Comparison of ENCODE assay signal across 7 cellular contexts in the genomic region with DNA sequence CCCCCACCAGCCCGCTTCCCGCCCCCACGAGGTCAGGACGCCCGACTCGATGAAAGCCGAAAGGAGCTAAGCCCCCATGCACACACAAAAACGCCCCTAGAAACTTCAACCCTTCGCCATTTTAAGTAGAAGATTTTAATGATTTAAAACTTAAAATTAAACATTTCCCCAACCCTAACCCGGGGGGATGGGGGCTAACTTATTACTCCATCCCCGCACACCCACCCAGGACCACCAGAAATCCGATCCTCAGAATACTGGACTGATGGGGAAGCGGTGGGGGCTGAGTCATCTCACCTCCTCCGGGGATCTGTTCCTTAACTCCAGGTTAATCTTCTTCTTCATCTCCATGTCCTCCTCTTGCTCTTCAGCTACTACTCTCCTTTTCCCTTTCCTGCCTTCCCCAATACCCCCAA. TPM values are rescaled to one million over a fixed set of nuclear protein-coding genes. Genes with fewer than 3 reads are reported as not detected.
DNase-seq lines count a peak whose midpoint lies in the region; ATAC-seq and TF ChIP-seq lines count a peak whose summit lies in the region.

No MANE protein-coding gene starts in this region.

- peak overlapping the region; percentile 69 for H3K4me3 ChIP-seq in MG63
- H3K4me3 ChIP-seq in mammary epithelial cell (replicated peaks in 1 of 3; ENCODE audit: insufficient read depth in 1 of 3, low read depth in 2 of 3, low read length in 3 of 3): peak overlapping the region; percentile 70 to 96 (median 89)
- H3K4me3 ChIP-seq in right lobe of liver: peak overlapping the region; percentile 76 to 86 (median 80)
- peak overlapping the region; percentile 90 to 94 for H3K4me3 ChIP-seq in aorta (ENCODE audit: low read length in 2 of 2)

- ATAC-seq in right lobe of liver (peak; percentile 1 to 8 (median 6)), aorta (ENCODE audit: low FRiP score) (peak; percentile 5), GM21529 (IDR thresholded peaks at IDR 0.05; ENCODE audit: unreplicated experiment) (no peak)

- TF ChIP-seq CTCF in mammary epithelial cell (conservative IDR thresholded peaks at IDR 0.05 in 1 of 2, IDR thresholded peaks at IDR 0.05 in 1 of 2; ENCODE audit: extremely low read depth in 1 of 2, insufficient read depth in 1 of 2, low read depth in 1 of 2, low read length in 2 of 2): no peak
- TF ChIP-seq CTCF in right lobe of liver (IDR thresholded peaks at IDR 0.05): no peak

- dilution Hi-C loops in mammary epithelial cell (cut with HindIII; ENCODE audit: low sequenced_read_pairs): no loop called here

- H3K36me3 ChIP-seq in MG63 (peaks cover 12% of the 10 kb centered on the region), mammary epithelial cell (ENCODE audit: insufficient read depth, low read length) (no peaks in the 10 kb centered on the region), right lobe of liver (peaks cover 0 to 4% (median 0%) of the 10 kb centered on the region in 4 donors), aorta (ENCODE audit: control insufficient read depth in 1 of 2, insufficient read depth in 2 of 2, low read length in 1 of 2) (no peaks in the 10 kb centered on the region)

- TF ChIP-seq POLR2A in right lobe of liver (IDR thresholded peaks at IDR 0.05): no peak

- WGBS in mammary epithelial cell (ENCODE audit: low coverage, missing lambda C conversion rate): 2% methylated on average over 6 of the region's 14 CpGs
- WGBS in right lobe of liver (ENCODE audit: insufficient coverage, low coverage, low lambda C conversion rate, missing lambda C conversion rate): 0% methylated on average over 7 of the region's 14 CpGs
- 0 to 1% methylated on average over 14 of the region's 14 CpGs for WGBS in aorta, 2 donors

- intact Hi-C loops in mammary epithelial cell (cut with micrococcal nuclease) (no loop called here), right lobe of liver (cut with DNase I) (no loop called here), aorta (cut with DNase I) (no loop called here)

- peak overlapping the region; percentile 96 for H3K9ac ChIP-seq in mammary epithelial cell (ENCODE audit: insufficient read depth, low read length)

- H3K9me3 ChIP-seq in MG63 (no peaks in the 10 kb centered on the region), mammary epithelial cell (replicated peaks; ENCODE audit: insufficient read depth, low read length) (no peaks in the 10 kb centered on the region), right lobe of liver (no peaks in the 10 kb centered on the region), aorta (ENCODE audit: control insufficient read depth, low read length) (no peaks in the 10 kb centered on the region)

- peaks cover 52% of the 10 kb centered on the region for H3K79me2 ChIP-seq in mammary epithelial cell (ENCODE audit: insufficient read depth, low read length)

- H3K27me3 ChIP-seq in MG63: no peaks in the 10 kb centered on the region
- H3K27me3 ChIP-seq in mammary epithelial cell (ENCODE audit: insufficient read depth, low read length): no peaks in the 10 kb centered on the region
- no peaks in the 10 kb centered on the region for H3K27me3 ChIP-seq in right lobe of liver
- H3K27me3 ChIP-seq in aorta (ENCODE audit: control insufficient read depth in 1 of 2, insufficient read depth in 2 of 2, low read length in 1 of 2): no peaks in the 10 kb centered on the region

- H3K4me2 ChIP-seq in mammary epithelial cell (ENCODE audit: insufficient read depth, low read depth, low read length): peak overlapping the region; percentile 69

- DNase-seq in GM03348 (ENCODE audit: low spot score) (peak; percentile 49), MG63 (peak; percentile 31), mammary epithelial cell (no peak), right lobe of liver (peak in 1 of 3 donors; percentile 53), aorta (peak in 1 of 2 donors; percentile 52), NCI-H2029 (lab: John Stamatoyannopoulos, UW) (no peak)

- H3K27ac ChIP-seq in mammary epithelial cell (ENCODE audit: insufficient read depth, low read depth, low read length): peak overlapping the region; percentile 94
- H3K27ac ChIP-seq in right lobe of liver: peak overlapping the region; percentile 97 to 98 (median 97)
- peak overlapping the region; percentile 77 to 93 for H3K27ac ChIP-seq in aorta (ENCODE audit: low read depth in 1 of 2, low read length in 2 of 2)

- peak overlapping the region; percentile 70 for H2AFZ ChIP-seq in mammary epithelial cell (ENCODE audit: low read depth, low read length)

- BruUV-seq in mammary epithelial cell (replicated peaks; lab: Mats Ljungman, UMichigan): no TSS peak

- H3K4me1 ChIP-seq in mammary epithelial cell (ENCODE audit: insufficient read depth, low read length): peaks cover 10% of the 10 kb centered on the region
- H3K4me1 ChIP-seq in right lobe of liver: peaks cover 0 to 11% (median 0%) of the 10 kb centered on the region in 4 donors
- H3K4me1 ChIP-seq in aorta (ENCODE audit: control insufficient read depth in 1 of 2, insufficient read depth in 2 of 2, low read length in 2 of 2): no peaks in the 10 kb centered on the region

- H4K20me1 ChIP-seq in mammary epithelial cell (ENCODE audit: insufficient read depth, low read length): no peaks in the 10 kb centered on the region

- CTCF ChIA-PET in mammary epithelial cell (lab: Charles Lee; ENCODE audit: low non-redundant PET): interaction anchor here (0.5 kb wide), 1 partner anchor 110 kb away, joined by 3 read pairs; no protein-coding TSS in a partner anchor

- in situ Hi-C loops in mammary epithelial cell (cut with MboI; ENCODE audit: low sequenced_read_pairs in 2 of 2): no loop called here

RNA-seq across cellular contexts. Expression of gene ANP32E, which starts 0.5 kb away (rescaled TPM):
- total RNA-seq in MG63 (2014; rRNA removed; shearing (Covaris generic); ENCODE audit: low replicate concordance): 17.0 and 38.7 TPM in 2 replicates
- total RNA-seq in mammary epithelial cell: 10 to 100 TPM; 10.3 to 37.0 TPM
- 9.7 TPM for polyA plus RNA-seq in mammary epithelial cell
- polyA minus RNA-seq in mammary epithelial cell: 18.1 TPM
- total RNA-seq in right lobe of liver: 10 to 100 TPM in 3 of 6 experiments, 1 to 10 TPM in 3; 9.3 to 16.3 (median 11.0) TPM
- total RNA-seq in aorta: 10 to 100 TPM; 32.9 to 37.1 TPM
- polyA plus RNA-seq in aorta: 10 to 100 TPM; 24.6 to 44.8 TPM

RNA-seq across cellular contexts. Expression of gene CA14, which starts 22.1 kb away (rescaled TPM):
- total RNA-seq in MG63 (2014; rRNA removed; shearing (Covaris generic); ENCODE audit: low replicate concordance): not detected in 2 replicates
- total RNA-seq in mammary epithelial cell (not detected), right lobe of liver (1 to 10 TPM in 2 of 6 experiments, under 1 TPM in 3, not detected in 1; 0.20 to 4.8 (median 0.56) TPM), aorta (not detected)
- polyA plus RNA-seq in mammary epithelial cell (0.28 TPM), aorta (not detected)
- polyA minus RNA-seq in mammary epithelial cell: not detected

RNA-seq across cellular contexts. Expression of gene APH1A, which starts 33.4 kb away (rescaled TPM):
- total RNA-seq in MG63 (2014; rRNA removed; shearing (Covaris generic); ENCODE audit: low replicate concordance): 136 and 156 TPM in 2 replicates
- total RNA-seq in mammary epithelial cell: 100 to 1,000 TPM; 113 to 119 TPM
- polyA plus RNA-seq in mammary epithelial cell: 131 TPM
- 141 TPM for polyA minus RNA-seq in mammary epithelial cell
- 10 to 100 TPM; 61.2 to 92.0 (median 81.1) TPM for total RNA-seq in right lobe of liver
- 10 to 100 TPM; 69.9 to 82.9 TPM for total RNA-seq in aorta
- 10 to 100 TPM; 67.8 to 75.8 TPM for polyA plus RNA-seq in aorta

RNA-seq across cellular contexts. Expression of gene C1orf54, which starts 37.1 kb away (rescaled TPM):
- 2.5 TPM in 1 of 2 replicates, not detected in the other for total RNA-seq in MG63 (2014; rRNA removed; shearing (Covaris generic); ENCODE audit: low replicate concordance)
- total RNA-seq in mammary epithelial cell: 1 to 10 TPM; 1.3 to 2.3 TPM
- polyA plus RNA-seq in mammary epithelial cell: 0.76 TPM
- not detected for polyA minus RNA-seq in mammary epithelial cell
- 1 to 10 TPM in 5 of 6 experiments, not detected in 1; 1.7 to 5.7 (median 3.8) TPM for total RNA-seq in right lobe of liver
- 10 to 100 TPM; 33.0 to 34.9 TPM for total RNA-seq in aorta
- polyA plus RNA-seq in aorta: 100 to 1,000 TPM; 102 to 278 TPM

RNA-seq across cellular contexts. Expression of gene CIART, which starts 46.9 kb away (rescaled TPM):
- total RNA-seq in MG63 (2014; rRNA removed; shearing (Covaris generic); ENCODE audit: low replicate concordance): not detected in 2 replicates
- total RNA-seq in mammary epithelial cell (10 to 100 TPM in 1 of 2 donors, 1 to 10 TPM in 1; 8.1 to 13.2 TPM), right lobe of liver (1 to 10 TPM; 2.0 to 8.4 (median 4.4) TPM), aorta (1 to 10 TPM; 3.0 to 6.6 TPM)
- polyA plus RNA-seq in mammary epithelial cell (10.2 TPM), aorta (10 to 100 TPM in 1 of 2 donors, 1 to 10 TPM in 1; 5.3 to 18.0 TPM)
- polyA minus RNA-seq in mammary epithelial cell: 6.2 TPM

Comparison
In these comparisons a context has a peak if more than half of its experiments do, and no peak if none do; other contexts are left out.
1. DNase-seq: peak in GM03348 (single experiment) and MG63 (single experiment); none in mammary epithelial cell (single experiment) and NCI-H2029 (single experiment).
2. Peak in every context shown above with its lines, with median percentiles within 50 percentile points of each other: H3K4me3 ChIP-seq and H3K27ac ChIP-seq.